In the genomic region with DNA sequence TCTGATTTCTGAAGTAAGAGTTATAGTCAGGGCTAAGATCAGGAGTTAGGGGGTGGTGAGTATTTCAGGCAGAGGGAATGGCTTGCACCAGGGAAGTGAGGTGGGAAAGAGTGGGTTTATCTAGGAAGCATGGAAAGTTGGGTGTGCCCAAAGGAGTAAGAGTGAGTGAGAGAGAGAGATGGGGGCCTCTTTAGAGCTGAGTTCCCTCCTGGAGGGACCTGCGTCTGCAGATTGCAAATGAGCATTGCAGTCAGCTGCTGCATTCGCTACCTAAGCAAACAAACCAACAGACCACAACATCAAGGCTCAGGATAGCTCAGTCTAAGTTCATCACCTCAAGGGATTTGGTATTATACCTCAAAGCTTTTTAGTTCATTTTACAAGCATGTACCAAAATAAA, we compare ENCODE assay signal across 12 cellular contexts.
DNase-seq lines count a peak whose midpoint lies in the region; ATAC-seq and TF ChIP-seq lines count a peak whose summit lies in the region.
"Had no signal": no experiment of that assay in that cellular context is flagged by ENCODE, and none has a peak within 500 bp of the region (broad histone marks: within the 10 kb centered on the region; RNA-seq: fewer than 3 reads in every experiment).

No MANE protein-coding gene starts in this region.

- H3K9me3 Mint-ChIP-seq in GM23338: no peaks in the 10 kb centered on the region

- no peak overlapping the region for H3K4me2 ChIP-seq in GM23338

- H4K20me1 ChIP-seq in GM23338 (replicated peaks; ENCODE audit: insufficient read depth): peaks cover 3% of the 10 kb centered on the region

- H3K36me3 ChIP-seq in GM23338 (ENCODE audit: insufficient read depth): no peaks in the 10 kb centered on the region
- H3K36me3 ChIP-seq: upper lobe of left lung had no signal

- peaks cover 21% of the 10 kb centered on the region for H3K27me3 ChIP-seq in GM23338 (ENCODE audit: insufficient read depth)
- H3K27me3 ChIP-seq: upper lobe of left lung had no signal

- H2AFZ ChIP-seq in GM23338: no peak overlapping the region

- H3K9me2 ChIP-seq in GM23338 (ENCODE audit: insufficient read depth): no peaks in the 10 kb centered on the region

- H3K4me1 Mint-ChIP-seq in GM23338: peaks cover 18% of the 10 kb centered on the region; the same call in 2 of the 3 replicates

- no peaks in the 10 kb centered on the region for H3K4me1 ChIP-seq in GM23338 (ENCODE audit: insufficient read depth)
- H3K4me1 ChIP-seq: upper lobe of left lung had no signal

- TF ChIP-seq CTCF in GM23338 (conservative IDR thresholded peaks at IDR 0.05; ENCODE audit: low read depth in 2 of 2): no peak
- TF ChIP-seq CTCF in omental fat pad (IDR thresholded peaks at IDR 0.05): no peak
- TF ChIP-seq CTCF in GM20000 (IDR thresholded peaks at IDR 0.05; ENCODE audit: extremely low read depth, missing control alignments): no peak

- H3K4me3 Mint-ChIP-seq in GM23338: no peak overlapping the region

- H3K27ac Mint-ChIP-seq in GM23338: peak overlapping the region; percentile 0; the same call in 1 of the 2 replicates

- peaks cover 7% of the 10 kb centered on the region for H3K27me3 Mint-ChIP-seq in GM23338 (ENCODE audit: insufficient read depth, low read depth, poor library complexity)

- H3K36me3 Mint-ChIP-seq in GM23338 (ENCODE audit: low read depth): no peaks in the 10 kb centered on the region

- H3F3A ChIP-seq in GM23338 (replicated peaks; ENCODE audit: low read depth): no peaks in the 10 kb centered on the region

- ATAC-seq in GM23338 (peak; percentile 33; the same call in 1 of the 3 replicates), omental fat pad (ENCODE audit: low FRiP score) (peak; percentile 22), HG02981 (IDR thresholded peaks at IDR 0.05; ENCODE audit: unreplicated experiment) (no peak)

- H3K79me2 ChIP-seq in GM23338 (replicated peaks; ENCODE audit: insufficient read depth): no peaks in the 10 kb centered on the region

- H3K27ac ChIP-seq in GM23338 (ENCODE audit: low read depth): no peak overlapping the region
- H3K27ac ChIP-seq: upper lobe of left lung had no signal

- DNase-seq in NCI-H1105 treated with DMSO at 0.1 percent for 48 hours (lab: John Stamatoyannopoulos, UW) (peak; percentile 46), NCI-H1105 (lab: John Stamatoyannopoulos, UW) (no peak), GM23338 (ENCODE audit: low spot score) (no peak), NCI-H526 treated with DMSO at 0.1 percent for 48 hours (lab: John Stamatoyannopoulos, UW) (peak; percentile 69), omental fat pad (ENCODE audit: low spot score) (no peak), KG1 (lab: John Stamatoyannopoulos, UW) (no peak), GM20000 (ENCODE audit: low spot score) (no peak)
- DNase-seq: cortex of kidney, NCI-H446 treated with DMSO at 0.1 percent for 48 hours, nucleus accumbens, upper lobe of left lung had no signal

- no peak overlapping the region for H3K4me3 ChIP-seq in GM23338
- H3K4me3 ChIP-seq: upper lobe of left lung had no signal

TF ChIP-seq in GM23338, 12 proteins besides CTCF, POLR2A, EP300 and RAD21:
- TF ChIP-seq POLR2AphosphoS5 (IDR thresholded peaks at IDR 0.05; ENCODE audit: low read depth) (no peak), NANOG (IDR thresholded peaks at IDR 0.05; ENCODE audit: borderline replicate concordance) (no peak)
- TF ChIP-seq, protein P1, sequence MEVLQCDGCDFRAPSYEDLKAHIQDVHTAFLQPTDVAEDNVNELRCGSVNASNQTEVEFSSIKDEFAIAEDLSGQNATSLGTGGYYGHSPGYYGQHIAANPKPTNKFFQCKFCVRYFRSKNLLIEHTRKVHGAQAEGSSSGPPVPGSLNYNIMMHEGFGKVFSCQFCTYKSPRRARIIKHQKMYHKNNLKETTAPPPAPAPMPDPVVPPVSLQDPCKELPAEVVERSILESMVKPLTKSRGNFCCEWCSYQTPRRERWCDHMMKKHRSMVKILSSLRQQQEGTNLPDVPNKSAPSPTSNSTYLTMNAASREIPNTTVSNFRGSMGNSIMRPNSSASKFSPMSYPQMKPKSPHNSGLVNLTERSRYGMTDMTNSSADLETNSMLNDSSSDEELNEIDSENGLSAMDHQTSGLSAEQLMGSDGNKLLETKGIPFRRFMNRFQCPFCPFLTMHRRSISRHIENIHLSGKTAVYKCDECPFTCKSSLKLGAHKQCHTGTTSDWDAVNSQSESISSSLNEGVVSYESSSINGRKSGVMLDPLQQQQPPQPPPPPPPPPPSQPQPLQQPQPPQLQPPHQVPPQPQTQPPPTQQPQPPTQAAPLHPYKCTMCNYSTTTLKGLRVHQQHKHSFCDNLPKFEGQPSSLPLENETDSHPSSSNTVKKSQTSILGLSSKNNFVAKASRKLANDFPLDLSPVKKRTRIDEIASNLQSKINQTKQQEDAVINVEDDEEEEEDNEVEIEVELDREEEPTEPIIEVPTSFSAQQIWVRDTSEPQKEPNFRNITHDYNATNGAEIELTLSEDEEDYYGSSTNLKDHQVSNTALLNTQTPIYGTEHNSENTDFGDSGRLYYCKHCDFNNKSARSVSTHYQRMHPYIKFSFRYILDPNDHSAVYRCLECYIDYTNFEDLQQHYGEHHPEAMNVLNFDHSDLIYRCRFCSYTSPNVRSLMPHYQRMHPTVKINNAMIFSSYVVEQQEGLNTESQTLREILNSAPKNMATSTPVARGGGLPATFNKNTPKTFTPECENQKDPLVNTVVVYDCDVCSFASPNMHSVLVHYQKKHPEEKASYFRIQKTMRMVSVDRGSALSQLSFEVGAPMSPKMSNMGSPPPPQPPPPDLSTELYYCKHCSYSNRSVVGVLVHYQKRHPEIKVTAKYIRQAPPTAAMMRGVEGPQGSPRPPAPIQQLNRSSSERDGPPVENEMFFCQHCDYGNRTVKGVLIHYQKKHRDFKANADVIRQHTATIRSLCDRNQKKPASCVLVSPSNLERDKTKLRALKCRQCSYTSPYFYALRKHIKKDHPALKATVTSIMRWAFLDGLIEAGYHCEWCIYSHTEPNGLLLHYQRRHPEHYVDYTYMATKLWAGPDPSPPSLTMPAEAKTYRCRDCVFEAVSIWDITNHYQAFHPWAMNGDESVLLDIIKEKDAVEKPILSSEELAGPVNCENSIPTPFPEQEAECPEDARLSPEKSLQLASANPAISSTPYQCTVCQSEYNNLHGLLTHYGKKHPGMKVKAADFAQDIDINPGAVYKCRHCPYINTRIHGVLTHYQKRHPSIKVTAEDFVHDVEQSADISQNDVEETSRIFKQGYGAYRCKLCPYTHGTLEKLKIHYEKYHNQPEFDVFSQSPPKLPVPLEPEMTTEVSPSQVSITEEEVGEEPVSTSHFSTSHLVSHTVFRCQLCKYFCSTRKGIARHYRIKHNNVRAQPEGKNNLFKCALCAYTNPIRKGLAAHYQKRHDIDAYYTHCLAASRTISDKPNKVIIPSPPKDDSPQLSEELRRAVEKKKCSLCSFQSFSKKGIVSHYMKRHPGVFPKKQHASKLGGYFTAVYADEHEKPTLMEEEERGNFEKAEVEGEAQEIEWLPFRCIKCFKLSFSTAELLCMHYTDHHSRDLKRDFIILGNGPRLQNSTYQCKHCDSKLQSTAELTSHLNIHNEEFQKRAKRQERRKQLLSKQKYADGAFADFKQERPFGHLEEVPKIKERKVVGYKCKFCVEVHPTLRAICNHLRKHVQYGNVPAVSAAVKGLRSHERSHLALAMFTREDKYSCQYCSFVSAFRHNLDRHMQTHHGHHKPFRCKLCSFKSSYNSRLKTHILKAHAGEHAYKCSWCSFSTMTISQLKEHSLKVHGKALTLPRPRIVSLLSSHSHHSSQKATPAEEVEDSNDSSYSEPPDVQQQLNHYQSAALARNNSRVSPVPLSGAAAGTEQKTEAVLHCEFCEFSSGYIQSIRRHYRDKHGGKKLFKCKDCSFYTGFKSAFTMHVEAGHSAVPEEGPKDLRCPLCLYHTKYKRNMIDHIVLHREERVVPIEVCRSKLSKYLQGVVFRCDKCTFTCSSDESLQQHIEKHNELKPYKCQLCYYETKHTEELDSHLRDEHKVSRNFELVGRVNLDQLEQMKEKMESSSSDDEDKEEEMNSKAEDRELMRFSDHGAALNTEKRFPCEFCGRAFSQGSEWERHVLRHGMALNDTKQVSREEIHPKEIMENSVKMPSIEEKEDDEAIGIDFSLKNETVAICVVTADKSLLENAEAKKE (CRISPR knock-in tag; IDR thresholded peaks at IDR 0.05): no peak
TF ChIP-seq in GM23338: peak in this region for 0.

Comparison
In these comparisons a context has a peak if more than half of its experiments do, and no peak if none do; other contexts are left out.
1. DNase-seq: peak in NCI-H1105 treated with DMSO at 0.1 percent for 48 hours (single experiment) and NCI-H526 treated with DMSO at 0.1 percent for 48 hours (single experiment); none in NCI-H1105 (single experiment), GM23338 (single experiment), omental fat pad (single experiment), KG1 (single experiment) and GM20000 (single experiment).